Comparison of ENCODE assay signal across 19 cellular contexts in genomic region chr3:23831517-23832394, GRCh38. TPM values are rescaled to one million over a fixed set of nuclear protein-coding genes. Genes with fewer than 3 reads are reported as not detected.
DNase-seq lines count a peak whose midpoint lies in the region; ATAC-seq, FAIRE-seq and TF ChIP-seq lines count a peak whose summit lies in the region.
"Had no signal": no experiment of that assay in that cellular context is flagged by ENCODE, and none has a peak within 500 bp of the region (broad histone marks: within the 10 kb centered on the region; RNA-seq: fewer than 3 reads in every experiment).

No MANE protein-coding gene starts in this region.

- no peaks in the 10 kb centered on the region for H3K27me3 ChIP-seq in foreskin keratinocyte
- H3K27me3 ChIP-seq in A673 (replicated peaks; ENCODE audit: insufficient read depth, low read depth, low read length, poor library complexity), result no peaks in the 10 kb centered on the region
- H3K27me3 ChIP-seq: body of pancreas, right lobe of liver, suprapubic skin had no signal

- H3K4me1 ChIP-seq in foreskin keratinocyte, result peaks cover 6% of the 10 kb centered on the region
- H3K4me1 ChIP-seq in A673 (ENCODE audit: insufficient read depth, low read length, poor library complexity, severe bottlenecking), result peaks cover 26% of the 10 kb centered on the region
- H3K4me1 ChIP-seq: right lobe of liver had no signal

- H3K4me1 Mint-ChIP-seq in glutamatergic neuron (ENCODE audit: low read depth, unreplicated experiment), result peaks cover 4% of the 10 kb centered on the region

- ATAC-seq in GM18870 (IDR thresholded peaks at IDR 0.05; ENCODE audit: unreplicated experiment) (peak; percentile 4), GM21717 (IDR thresholded peaks at IDR 0.05; ENCODE audit: unreplicated experiment) (peak; percentile 11), HG03159 (IDR thresholded peaks at IDR 0.05; ENCODE audit: unreplicated experiment) (peak; percentile 24), foreskin keratinocyte (peak; percentile 74)
- ATAC-seq: body of pancreas, right lobe of liver had no signal

- no peaks in the 10 kb centered on the region for H3K9me3 ChIP-seq in A673 (ENCODE audit: low read depth, low read length, poor library complexity, severe bottlenecking)
- H3K9me3 ChIP-seq: body of pancreas, left ventricle myocardium inferior, right lobe of liver, suprapubic skin had no signal

- H3K27ac Mint-ChIP-seq in glutamatergic neuron (ENCODE audit: unreplicated experiment), result no peak overlapping the region
- H3K27ac Mint-ChIP-seq: nephron had no signal

- TF ChIP-seq CTCF in foreskin keratinocyte (conservative IDR thresholded peaks at IDR 0.05) (no peak), A673 (conservative IDR thresholded peaks at IDR 0.05; ENCODE audit: low read depth, low read length) (no peak), glutamatergic neuron (IDR thresholded peaks at IDR 0.05; ENCODE audit: partially characterized antibody, unreplicated experiment) (no peak)

- H3K27me3 Mint-ChIP-seq in glutamatergic neuron (ENCODE audit: unreplicated experiment), result no peaks in the 10 kb centered on the region

- no peaks in the 10 kb centered on the region for H3K36me3 ChIP-seq in A673 (ENCODE audit: insufficient read depth, low read length, poor library complexity, severe bottlenecking)
- H3K36me3 ChIP-seq: left ventricle myocardium inferior, right lobe of liver, suprapubic skin had no signal

- H3K36me3 Mint-ChIP-seq in glutamatergic neuron (ENCODE audit: unreplicated experiment), result no peaks in the 10 kb centered on the region

- CTCF ChIA-PET in A673 (lab: Charles Lee), result no interaction called here

- H3K4me3 ChIP-seq in A673 (ENCODE audit: low read depth, low read length, poor library complexity, severe bottlenecking), result no peak overlapping the region
- H3K4me3 ChIP-seq: body of pancreas, left ventricle myocardium inferior, right lobe of liver, suprapubic skin had no signal

- peak in 1 of 2 donors; percentile 48 for DNase-seq in foreskin keratinocyte
- DNase-seq in A673 (ENCODE audit: low spot score), result no peak
- DNase-seq in dermis blood vessel endothelial cell, result no peak
- no peak for DNase-seq in glutamatergic neuron
- no peak for DNase-seq in frontal cortex (ENCODE audit: low spot score in 2 of 2)
- DNase-seq: body of pancreas, head of caudate nucleus, KG1, left ventricle myocardium inferior, NCI-H2029, OCI-M1, right lobe of liver had no signal

- no peak overlapping the region for H3K4me3 Mint-ChIP-seq in glutamatergic neuron (ENCODE audit: unreplicated experiment)
- H3K4me3 Mint-ChIP-seq: CD14-positive monocyte, nephron had no signal

- no TSS peak for BruUV-seq in A673 (replicated peaks; lab: Mats Ljungman, UMichigan)

- FAIRE-seq in frontal cortex (lab: Jason Lieb, UNC), result no peak
- FAIRE-seq: endometrium had no signal

- POLR2A ChIA-PET in A673 (lab: Charles Lee; ENCODE audit: low non-redundant PET), result no interaction called here

- no peaks in the 10 kb centered on the region for H3K9me3 Mint-ChIP-seq in glutamatergic neuron (ENCODE audit: unreplicated experiment)
- H3K9me3 Mint-ChIP-seq: CD14-positive monocyte, nephron had no signal

- intact Hi-C loops in A673 (cut with micrococcal nuclease; ENCODE audit: unreplicated experiment), result no loop called here

- H3K27ac ChIP-seq in foreskin keratinocyte (peak overlapping the region; percentile 83), A673 (ENCODE audit: low read depth, low read length, poor library complexity, severe bottlenecking) (no peak overlapping the region)
- H3K27ac ChIP-seq: body of pancreas, left ventricle myocardium inferior, right lobe of liver, suprapubic skin had no signal

RNA-seq across cellular contexts. Expression of gene UBE2E1, which starts 26.0 kb away (rescaled TPM):
- total RNA-seq in foreskin keratinocyte, result 91.8 and 97.3 TPM in 2 replicates
- 88.1 and 93.4 TPM in 2 replicates for polyA plus RNA-seq in foreskin keratinocyte
- total RNA-seq in A673 (2021), result 144 and 152 TPM in 2 replicates
- total RNA-seq in dermis blood vessel endothelial cell, result 137 and 152 TPM in 2 replicates
- 74.2 TPM for total RNA-seq in glutamatergic neuron (ENCODE audit: unreplicated experiment)
- 112 TPM for total RNA-seq in frontal cortex

Comparison
In these comparisons a context has a peak if more than half of its experiments do, and no peak if none do; other contexts are left out.
1. ATAC-seq: peak in every context shown above with its lines; median percentile 74 in foreskin keratinocyte; 24 in HG03159; 11 in GM21717; 4 in GM18870.